Comparison of ENCODE assay signal across 19 cellular contexts in the genomic region with DNA sequence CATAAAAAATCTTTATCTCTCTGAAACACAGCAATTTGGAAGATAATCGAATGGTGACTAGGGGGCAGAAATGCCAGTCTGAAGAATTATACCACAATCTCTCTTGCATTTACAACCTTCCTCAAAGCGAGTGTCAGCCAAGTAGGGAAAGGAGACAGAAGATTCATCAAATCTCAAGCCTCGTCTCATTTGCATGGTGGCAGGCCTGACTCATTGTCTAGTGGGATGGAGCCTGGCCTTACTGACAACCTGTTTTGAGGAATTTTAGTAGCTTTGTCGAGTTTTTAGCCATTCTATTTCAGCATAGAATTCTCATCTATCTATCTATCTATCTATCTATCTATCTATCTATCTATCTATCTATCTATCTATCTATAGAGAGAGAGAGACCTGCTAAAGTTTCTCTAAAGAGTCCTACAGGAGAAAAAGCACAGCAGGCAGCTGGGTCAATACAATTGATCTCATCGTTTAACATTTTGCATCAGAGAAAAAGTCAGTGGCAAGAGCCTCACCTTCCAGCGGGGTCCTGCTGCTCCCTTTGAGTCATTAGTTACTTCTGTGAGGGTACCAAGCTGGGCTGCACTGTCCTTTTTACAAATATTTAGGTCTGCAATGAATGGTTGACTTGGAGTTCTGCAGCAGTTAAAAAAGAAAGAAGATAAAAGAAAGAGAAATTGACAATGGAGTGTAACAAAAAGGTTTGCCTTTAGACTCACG.
A peak's percentile ranks its signal among the peaks of the same experiment; 100 is the strongest.
DNase-seq lines count a peak whose midpoint lies in the region; ATAC-seq, FAIRE-seq and TF ChIP-seq lines count a peak whose summit lies in the region.
"Had no signal": no experiment of that assay in that cellular context is flagged by ENCODE, and none has a peak within 500 bp of the region (broad histone marks: within the 10 kb centered on the region; RNA-seq: fewer than 3 reads in every experiment).

No MANE protein-coding gene starts in this region.

- TF ChIP-seq CTCF in GM23338 (conservative IDR thresholded peaks at IDR 0.05; ENCODE audit: low read depth in 2 of 2): no peak
- no peak for TF ChIP-seq CTCF in H1 (IDR thresholded peaks at IDR 0.05; ENCODE audit: control extremely low read depth in 1 of 3, insufficient read depth in 1 of 3, low read depth in 1 of 3, low read length in 3 of 3)
- TF ChIP-seq CTCF in neural progenitor cell (IDR thresholded peaks at IDR 0.05): no peak
- TF ChIP-seq CTCF in lower lobe of right lung (IDR thresholded peaks at IDR 0.05): no peak

- H3K4me1 Mint-ChIP-seq in GM23338 (peaks cover 24% of the 10 kb centered on the region), neural progenitor cell (peaks cover 25% of the 10 kb centered on the region)
- H3K4me1 Mint-ChIP-seq: B cell had no signal

- H2BK120ac ChIP-seq in H1 (replicated peaks; ENCODE audit: low read depth, low read length): no peak overlapping the region

- peaks cover 4% of the 10 kb centered on the region for H3K27me3 Mint-ChIP-seq in GM23338 (ENCODE audit: insufficient read depth, low read depth, poor library complexity)
- peaks cover 8% of the 10 kb centered on the region for H3K27me3 Mint-ChIP-seq in neural progenitor cell (ENCODE audit: insufficient read depth, low read depth)
- H3K27me3 Mint-ChIP-seq: B cell; CD4-positive, alpha-beta T cell had no signal

- no peak overlapping the region for H3K4me3 ChIP-seq in GM23338
- H3K4me3 ChIP-seq in H1 (ENCODE audit: extremely low read depth in 1 of 4, insufficient read depth in 2 of 4, low read depth in 3 of 4, low read length in 4 of 4): no peak overlapping the region
- no peak overlapping the region for H3K4me3 ChIP-seq in neural progenitor cell
- no peak overlapping the region for H3K4me3 ChIP-seq in lower lobe of right lung

- no peak overlapping the region for H2BK12ac ChIP-seq in H1 (ENCODE audit: low read depth, low read length)

- TF ChIP-seq POLR2A in H1 (IDR thresholded peaks at IDR 0.05; ENCODE audit: control extremely low read depth in 1 of 2, low read depth in 2 of 2, low read length in 2 of 2): no peak

- TF ChIP-seq EP300 in H1 (IDR thresholded peaks at IDR 0.05; ENCODE audit: borderline replicate concordance in 1 of 2, low read depth in 2 of 2, low read length in 2 of 2): no peak

- H2BK5ac ChIP-seq in H1 (ENCODE audit: low read depth, low read length): no peak overlapping the region

- intact Hi-C loops in lower lobe of right lung (cut with DNase I): no loop called here

- peak; percentile 24 for DNase-seq in GM23338 (ENCODE audit: low spot score)
- DNase-seq in NCI-H146 treated with DMSO at 0.1 percent for 48 hours (lab: John Stamatoyannopoulos, UW; ENCODE audit: unreplicated experiment): peak; percentile 46
- DNase-seq in H1 (ENCODE audit: low read depth in 1 of 2, low spot score in 2 of 2): no peak
- DNase-seq in neural progenitor cell (ENCODE audit: low spot score): peak; percentile 25
- no peak for DNase-seq in KG1 (lab: John Stamatoyannopoulos, UW)
- DNase-seq in lower lobe of right lung: no peak
- no peak for DNase-seq in D341Med (ENCODE audit: low spot score)
- DNase-seq: C1 segment of cervical spinal cord; CD4-positive, alpha-beta T cell; DMS153; DMS79 treated with DMSO at 0.1 percent for 48 hours; GDM1 had no signal

- H3K4me3 Mint-ChIP-seq in GM23338 (no peak overlapping the region), neural progenitor cell (no peak overlapping the region)
- H3K4me3 Mint-ChIP-seq: B cell; CD4-positive, alpha-beta T cell had no signal

- no peak overlapping the region for H3K18ac ChIP-seq in H1 (ENCODE audit: extremely low read depth, low read length)

- peaks cover 4% of the 10 kb centered on the region; the same call in 1 of the 2 replicates for H3K36me3 ChIP-seq in GM23338 (ENCODE audit: insufficient read depth)
- H3K36me3 ChIP-seq in H1 (ENCODE audit: control insufficient read depth in 2 of 4, insufficient read depth in 4 of 4, low read length in 3 of 4): 0 out of 8 replicates have a peak, but pooled peaks cover 0 to 3% (median 0%) of the 10 kb centered on the region in 4 experiments
- no peaks in the 10 kb centered on the region for H3K36me3 ChIP-seq in neural progenitor cell
- H3K36me3 ChIP-seq in lower lobe of right lung: no peaks in the 10 kb centered on the region

- CTCF ChIA-PET in H1 (lab: Charles Lee; ENCODE audit: partially characterized antibody): interaction anchor here (1.2 kb wide), 1 partner anchor 11 kb away, joined by 3 read pairs; no protein-coding TSS in a partner anchor

- H3F3A ChIP-seq in GM23338 (replicated peaks; ENCODE audit: low read depth) (no peaks in the 10 kb centered on the region), neural progenitor cell (ENCODE audit: low read depth) (peaks cover 16% of the 10 kb centered on the region)

- 28% methylated on average over 7 of the region's 7 CpGs; no CpG with 5 or more reads in 1 of the 2 experiments for WGBS in H1 (ENCODE audit: extremely low coverage in 1 of 2, insufficient coverage in 1 of 2, insufficient read length in 1 of 2, insufficient replicate concordance in 2 of 2, low coverage in 1 of 2, low lambda C conversion rate in 2 of 2, missing lambda C conversion rate in 1 of 2), 2 experiments

- no peaks in the 10 kb centered on the region for H3K23me2 ChIP-seq in H1 (ENCODE audit: low read depth, low read length)

- H2AK5ac ChIP-seq in H1 (ENCODE audit: low read depth, low read length): no peak overlapping the region

- no peak overlapping the region for H3K23ac ChIP-seq in H1 (ENCODE audit: insufficient read length)

- no peaks in the 10 kb centered on the region for H3K79me2 ChIP-seq in GM23338 (replicated peaks; ENCODE audit: insufficient read depth)
- H3K79me2 ChIP-seq in H1 (ENCODE audit: control insufficient read depth in 1 of 2, insufficient read depth in 2 of 2, low read length in 2 of 2): no peaks in the 10 kb centered on the region
- no peaks in the 10 kb centered on the region for H3K79me2 ChIP-seq in neural progenitor cell (ENCODE audit: low read depth)

- H3K9ac ChIP-seq in H1 (replicated peaks in 1 of 4; ENCODE audit: extremely low read depth in 1 of 4, low read depth in 3 of 4, low read length in 3 of 4) (no peak overlapping the region), neural progenitor cell (no peak overlapping the region)

- POLR2A ChIA-PET in H1 (lab: Charles Lee; ENCODE audit: partially characterized antibody): no interaction called here

- H2BK20ac ChIP-seq in H1 (ENCODE audit: low read length): no peak overlapping the region

- no peak overlapping the region for H4K5ac ChIP-seq in H1 (ENCODE audit: insufficient read length, low read depth, low read length)

- H3K4me2 ChIP-seq in GM23338 (no peak overlapping the region), H1 (ENCODE audit: insufficient read depth in 1 of 2, low read depth in 2 of 2, low read length in 2 of 2) (peak overlapping the region; percentile 14 to 33; a peak in 3 of 4 replicates), neural progenitor cell (peak overlapping the region; percentile 58)

- H3K4me1 ChIP-seq in GM23338 (ENCODE audit: insufficient read depth) (peaks cover 14% of the 10 kb centered on the region; the same call in 1 of the 2 replicates), H1 (replicated peaks in 1 of 4; ENCODE audit: control insufficient read depth in 3 of 4, insufficient read depth in 4 of 4, low read length in 3 of 4) (peaks cover 0 to 13% (median 0%) of the 10 kb centered on the region in 4 experiments; a peak in 1 of 7 replicates), neural progenitor cell (peaks cover 28% of the 10 kb centered on the region), lower lobe of right lung (no peaks in the 10 kb centered on the region)

- H3K27ac Mint-ChIP-seq in GM23338 (no peak overlapping the region), neural progenitor cell (peak overlapping the region; percentile 75)
- H3K27ac Mint-ChIP-seq: B cell; CD4-positive, alpha-beta T cell had no signal

- no peak overlapping the region for H3K14ac ChIP-seq in H1 (ENCODE audit: insufficient read length)

- H4K91ac ChIP-seq in H1 (replicated peaks; ENCODE audit: insufficient read length, low read length): no peak overlapping the region

- H3K27ac ChIP-seq in GM23338 (ENCODE audit: low read depth): no peak overlapping the region
- H3K27ac ChIP-seq in H1 (ENCODE audit: low read depth, low read length): no peak overlapping the region
- H3K27ac ChIP-seq in neural progenitor cell: no peak overlapping the region
- H3K27ac ChIP-seq in lower lobe of right lung: no peak overlapping the region

- H3K36me3 Mint-ChIP-seq in GM23338 (ENCODE audit: low read depth) (peaks cover 11% of the 10 kb centered on the region; the same call in 2 of the 3 replicates), neural progenitor cell (no peaks in the 10 kb centered on the region)

- no peaks in the 10 kb centered on the region for H3K9me2 ChIP-seq in GM23338 (ENCODE audit: insufficient read depth)

- H3K27me3 ChIP-seq in GM23338 (ENCODE audit: insufficient read depth) (no peaks in the 10 kb centered on the region), H1 (replicated peaks in 1 of 4; ENCODE audit: control insufficient read depth in 3 of 4, extremely low read depth in 1 of 4, insufficient read depth in 3 of 4, low read length in 3 of 4) (no peaks in the 10 kb centered on the region), neural progenitor cell (peaks cover 8% of the 10 kb centered on the region), lower lobe of right lung (ENCODE audit: low read depth) (no peaks in the 10 kb centered on the region)

- H3K4ac ChIP-seq in H1 (replicated peaks; ENCODE audit: insufficient read length, low read depth, low read length): no peak overlapping the region

- ATAC-seq in GM23338 (peak; percentile 90), lower lobe of right lung (no peak)
- ATAC-seq: HepG2 had no signal

- H3K9me3 Mint-ChIP-seq in GM23338 (peaks cover 12% of the 10 kb centered on the region; the same call in 2 of the 3 replicates), neural progenitor cell (peaks cover 14% of the 10 kb centered on the region)

- H4K8ac ChIP-seq in H1 (ENCODE audit: extremely low read depth, insufficient read depth, low read length): no peak overlapping the region

- H4K20me1 ChIP-seq in GM23338 (replicated peaks; ENCODE audit: insufficient read depth): no peaks in the 10 kb centered on the region
- H4K20me1 ChIP-seq in H1 (replicated peaks in 1 of 2; ENCODE audit: control insufficient read depth in 1 of 2, insufficient read depth in 2 of 2, low read length in 2 of 2): peaks cover 0 to 2% of the 10 kb centered on the region in 2 experiments
- no peaks in the 10 kb centered on the region for H4K20me1 ChIP-seq in neural progenitor cell (ENCODE audit: low read depth)

- TF ChIP-seq RAD21 in H1 (IDR thresholded peaks at IDR 0.05 in 1 of 2, conservative IDR thresholded peaks at IDR 0.05 in 1 of 2; ENCODE audit: low read depth in 2 of 2, low read length in 2 of 2): no peak

- H2AFZ ChIP-seq in GM23338 (no peak overlapping the region), H1 (ENCODE audit: low read length) (no peak overlapping the region), neural progenitor cell (replicated peaks) (no peak overlapping the region)

- no peak overlapping the region for H2BK15ac ChIP-seq in H1 (ENCODE audit: low read length)

- H3K9me3 ChIP-seq in H1 (ENCODE audit: insufficient read depth in 2 of 2, low read depth in 1 of 2, low read length in 1 of 2) (peaks cover 4 to 12% of the 10 kb centered on the region in 2 experiments; a peak in 3 of 4 replicates), neural progenitor cell (ENCODE audit: low read depth) (no peaks in the 10 kb centered on the region), lower lobe of right lung (peaks cover 13% of the 10 kb centered on the region)

- H3K79me1 ChIP-seq in H1 (ENCODE audit: low read depth, low read length): no peaks in the 10 kb centered on the region

- H3K56ac ChIP-seq in H1 (replicated peaks; ENCODE audit: insufficient read length, low read depth, low read length): no peak overlapping the region

- FAIRE-seq in H1 (lab: Jason Lieb, UNC): peak; percentile 77
- FAIRE-seq: A204.1, D721Med, GM12892, GM19239, H54, HepG2 had no signal

Comparison
In these comparisons a context has a peak if more than half of its experiments do, and no peak if none do; other contexts are left out.
1. DNase-seq: peak in GM23338 (single experiment), NCI-H146 treated with DMSO at 0.1 percent for 48 hours (single experiment) and neural progenitor cell (single experiment); none in H1 (0 of 2), KG1 (single experiment), lower lobe of right lung (single experiment) and D341Med (single experiment).